In the genomic region with DNA sequence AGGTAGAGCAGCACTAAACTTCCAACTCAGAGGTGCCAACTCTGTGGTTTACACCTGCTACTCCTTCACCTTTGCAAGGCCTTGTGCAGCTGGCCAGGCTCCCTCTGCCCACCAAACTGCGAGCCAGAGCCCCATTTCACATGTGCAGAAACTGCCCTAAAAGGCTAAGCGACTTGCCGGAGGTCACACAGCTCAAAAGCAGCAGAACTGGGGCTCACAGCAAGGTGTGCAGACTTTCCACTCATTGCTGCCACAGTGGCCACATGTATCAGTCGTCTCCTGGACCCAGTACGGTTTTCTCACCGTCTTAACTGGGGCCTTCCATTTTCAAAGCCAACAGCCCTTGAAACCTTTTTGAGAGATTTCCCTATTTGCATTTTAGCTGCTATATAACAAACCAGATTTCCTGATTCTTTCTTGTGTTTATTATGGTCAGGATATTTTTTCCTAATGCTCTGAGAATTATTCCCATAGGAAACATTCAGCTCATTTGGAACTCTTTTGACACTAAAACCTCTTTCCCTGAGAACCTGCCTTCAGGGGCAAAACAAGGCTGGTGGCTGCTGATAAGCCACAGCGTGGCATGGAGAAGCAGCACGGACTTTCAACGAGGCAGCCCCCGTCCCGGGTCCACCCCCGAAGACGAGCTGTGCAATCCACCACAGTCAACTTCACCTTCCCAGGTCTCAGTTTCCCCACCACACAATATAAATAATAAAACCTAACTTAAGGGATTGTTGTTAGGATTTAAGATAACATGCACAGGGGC, we compare ENCODE assay signal across 2 cellular contexts.
TF ChIP-seq lines count a peak whose summit lies in the region.

No MANE protein-coding gene starts in this region.

TF ChIP-seq in SK-N-SH, 30 proteins besides CTCF, POLR2A, EP300 and RAD21 (continued from another document):
- TF ChIP-seq ZBTB33 (IDR thresholded peaks at IDR 0.05; ENCODE audit: borderline replicate concordance, low read depth) = no peak
- TF ChIP-seq ELF1 (IDR thresholded peaks at IDR 0.05) = no peak

TF ChIP-seq in SK-N-SH treated with all-trans-retinoic acid at 6 μM for 48 hours, 23 proteins besides CTCF, POLR2A, EP300 and RAD21 (continued from another document):
- TF ChIP-seq, protein P1, sequence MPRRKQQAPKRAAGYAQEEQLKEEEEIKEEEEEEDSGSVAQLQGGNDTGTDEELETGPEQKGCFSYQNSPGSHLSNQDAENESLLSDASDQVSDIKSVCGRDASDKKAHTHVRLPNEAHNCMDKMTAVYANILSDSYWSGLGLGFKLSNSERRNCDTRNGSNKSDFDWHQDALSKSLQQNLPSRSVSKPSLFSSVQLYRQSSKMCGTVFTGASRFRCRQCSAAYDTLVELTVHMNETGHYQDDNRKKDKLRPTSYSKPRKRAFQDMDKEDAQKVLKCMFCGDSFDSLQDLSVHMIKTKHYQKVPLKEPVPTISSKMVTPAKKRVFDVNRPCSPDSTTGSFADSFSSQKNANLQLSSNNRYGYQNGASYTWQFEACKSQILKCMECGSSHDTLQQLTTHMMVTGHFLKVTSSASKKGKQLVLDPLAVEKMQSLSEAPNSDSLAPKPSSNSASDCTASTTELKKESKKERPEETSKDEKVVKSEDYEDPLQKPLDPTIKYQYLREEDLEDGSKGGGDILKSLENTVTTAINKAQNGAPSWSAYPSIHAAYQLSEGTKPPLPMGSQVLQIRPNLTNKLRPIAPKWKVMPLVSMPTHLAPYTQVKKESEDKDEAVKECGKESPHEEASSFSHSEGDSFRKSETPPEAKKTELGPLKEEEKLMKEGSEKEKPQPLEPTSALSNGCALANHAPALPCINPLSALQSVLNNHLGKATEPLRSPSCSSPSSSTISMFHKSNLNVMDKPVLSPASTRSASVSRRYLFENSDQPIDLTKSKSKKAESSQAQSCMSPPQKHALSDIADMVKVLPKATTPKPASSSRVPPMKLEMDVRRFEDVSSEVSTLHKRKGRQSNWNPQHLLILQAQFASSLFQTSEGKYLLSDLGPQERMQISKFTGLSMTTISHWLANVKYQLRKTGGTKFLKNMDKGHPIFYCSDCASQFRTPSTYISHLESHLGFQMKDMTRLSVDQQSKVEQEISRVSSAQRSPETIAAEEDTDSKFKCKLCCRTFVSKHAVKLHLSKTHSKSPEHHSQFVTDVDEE (CRISPR knock-in tag; IDR thresholded peaks at IDR 0.05) = no peak
- TF ChIP-seq, protein P2, sequence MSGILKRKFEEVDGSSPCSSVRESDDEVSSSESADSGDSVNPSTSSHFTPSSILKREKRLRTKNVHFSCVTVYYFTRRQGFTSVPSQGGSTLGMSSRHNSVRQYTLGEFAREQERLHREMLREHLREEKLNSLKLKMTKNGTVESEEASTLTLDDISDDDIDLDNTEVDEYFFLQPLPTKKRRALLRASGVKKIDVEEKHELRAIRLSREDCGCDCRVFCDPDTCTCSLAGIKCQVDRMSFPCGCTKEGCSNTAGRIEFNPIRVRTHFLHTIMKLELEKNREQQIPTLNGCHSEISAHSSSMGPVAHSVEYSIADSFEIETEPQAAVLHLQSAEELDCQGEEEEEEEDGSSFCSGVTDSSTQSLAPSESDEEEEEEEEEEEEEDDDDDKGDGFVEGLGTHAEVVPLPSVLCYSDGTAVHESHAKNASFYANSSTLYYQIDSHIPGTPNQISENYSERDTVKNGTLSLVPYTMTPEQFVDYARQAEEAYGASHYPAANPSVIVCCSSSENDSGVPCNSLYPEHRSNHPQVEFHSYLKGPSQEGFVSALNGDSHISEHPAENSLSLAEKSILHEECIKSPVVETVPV (CRISPR knock-in tag; IDR thresholded peaks at IDR 0.05) = no peak
- no peak for TF ChIP-seq RARB (CRISPR knock-in tag; IDR thresholded peaks at IDR 0.05)
- no peak for TF ChIP-seq CREB5 (CRISPR knock-in tag; IDR thresholded peaks at IDR 0.05; ENCODE audit: low read depth)
- no peak for TF ChIP-seq ZNF565 (CRISPR knock-in tag; conservative IDR thresholded peaks at IDR 0.05; ENCODE audit: low read depth)
- no peak for TF ChIP-seq BACH2 (CRISPR knock-in tag; IDR thresholded peaks at IDR 0.05; ENCODE audit: borderline replicate concordance)
- TF ChIP-seq SNAI2 (CRISPR knock-in tag; IDR thresholded peaks at IDR 0.05) = no peak
- no peak for TF ChIP-seq TCF4 (CRISPR knock-in tag; IDR thresholded peaks at IDR 0.05; ENCODE audit: borderline replicate concordance)
- no peak for TF ChIP-seq TOX (CRISPR knock-in tag; IDR thresholded peaks at IDR 0.05; ENCODE audit: borderline replicate concordance)
- no peak for TF ChIP-seq POU6F1 (CRISPR knock-in tag; IDR thresholded peaks at IDR 0.05; ENCODE audit: borderline replicate concordance, low read depth)
- TF ChIP-seq OSR1 (CRISPR knock-in tag; IDR thresholded peaks at IDR 0.05) = no peak
- no peak for TF ChIP-seq ZC3H10 (CRISPR knock-in tag; IDR thresholded peaks at IDR 0.05)
- no peak for TF ChIP-seq ZNF70 (CRISPR knock-in tag; IDR thresholded peaks at IDR 0.05)
